ENCODE assay signal across 20 cellular contexts in genomic region chr13:106101201-106101600, GRCh38.
A peak's percentile ranks its signal among the peaks of the same experiment; 100 is the strongest.
DNase-seq lines count a peak whose midpoint lies in the region; ATAC-seq, FAIRE-seq and TF ChIP-seq lines count a peak whose summit lies in the region.
"Had no signal": no experiment of that assay in that cellular context is flagged by ENCODE, and none has a peak within 500 bp of the region (broad histone marks: within the 10 kb centered on the region; RNA-seq: fewer than 3 reads in every experiment).

No MANE protein-coding gene starts in this region.

- no peaks in the 10 kb centered on the region for H4K20me1 ChIP-seq in astrocyte (ENCODE audit: insufficient read depth, low read length)

- H3K9me3 Mint-ChIP-seq in astrocyte (ENCODE audit: unreplicated experiment), result peaks cover 3% of the 10 kb centered on the region
- no peaks in the 10 kb centered on the region for H3K9me3 Mint-ChIP-seq in HFFc6
- H3K9me3 Mint-ChIP-seq: activated CD4-positive, alpha-beta T cell treated with anti-CD3 and anti-CD28 coated beads, Interleukin-2, amount 10 ng/mL, durations not matched to agents 24 days and 14 days had no signal

- no peak for TF ChIP-seq EP300 in A549 (IDR thresholded peaks at IDR 0.05)
- TF ChIP-seq EP300 in gastroesophageal sphincter (IDR thresholded peaks at IDR 0.05), result no peak

- no peak for TF ChIP-seq POLR2A in A549 (IDR thresholded peaks at IDR 0.05; ENCODE audit: low read length)
- TF ChIP-seq POLR2A in gastroesophageal sphincter (IDR thresholded peaks at IDR 0.05), result no peak

- 90% methylated on average over 5 of the region's 5 CpGs for WGBS in A549 (ENCODE audit: missing lambda C conversion rate)
- WGBS in mesodermal cell (ENCODE audit: insufficient coverage in 2 of 2), 2 experiments, result 20 to 64% methylated on average over 1 to 3 of the region's 5 CpGs
- 89 to 90% methylated on average over 2 to 5 of the region's 5 CpGs for WGBS in gastroesophageal sphincter (ENCODE audit: low coverage in 1 of 2), 2 donors

- H3K27ac ChIP-seq in A549 (peak overlapping the region; percentile 68 to 82), HUES48 (ENCODE audit: low read depth, low read length) (peak overlapping the region; percentile 91), astrocyte (ENCODE audit: low read depth, low read length) (peak overlapping the region; percentile 6), mesodermal cell (ENCODE audit: low read depth, low read length, severe bottlenecking) (peak overlapping the region; percentile 80), gastroesophageal sphincter (no peak overlapping the region)
- H3K27ac ChIP-seq: sigmoid colon, SJSA1 had no signal

- H3K27ac Mint-ChIP-seq in astrocyte (ENCODE audit: unreplicated experiment), result peak overlapping the region; percentile 60
- H3K27ac Mint-ChIP-seq in HFFc6, result no peak overlapping the region
- H3K27ac Mint-ChIP-seq: activated CD4-positive, alpha-beta T cell treated with anti-CD3 and anti-CD28 coated beads, Interleukin-2, amount 10 ng/mL, durations not matched to agents 24 days and 14 days; activated naive CD8-positive, alpha-beta T cell; naive thymus-derived CD8-positive, alpha-beta T cell had no signal

- H3K4me3 ChIP-seq in A549, result no peak overlapping the region
- H3K4me3 ChIP-seq in HUES48 (ENCODE audit: low read depth, low read length), result peak overlapping the region; percentile 0; the same call in 1 of the 2 replicates
- no peak overlapping the region for H3K4me3 ChIP-seq in astrocyte (ENCODE audit: insufficient read depth, low read depth, low read length)
- no peak overlapping the region for H3K4me3 ChIP-seq in mesodermal cell (ENCODE audit: extremely low read depth, insufficient read depth, low read length, poor library complexity, severe bottlenecking)
- no peak overlapping the region for H3K4me3 ChIP-seq in gastroesophageal sphincter
- H3K4me3 ChIP-seq: sigmoid colon, SJSA1 had no signal

- H3K4me3 Mint-ChIP-seq in astrocyte (ENCODE audit: unreplicated experiment), result no peak overlapping the region
- no peak overlapping the region for H3K4me3 Mint-ChIP-seq in HFFc6
- H3K4me3 Mint-ChIP-seq: activated CD4-positive, alpha-beta T cell treated with anti-CD3 and anti-CD28 coated beads, Interleukin-2, amount 10 ng/mL, durations not matched to agents 24 days and 14 days; activated naive CD8-positive, alpha-beta T cell; naive thymus-derived CD8-positive, alpha-beta T cell had no signal

- H3K27me3 ChIP-seq in HUES48 (ENCODE audit: control insufficient read depth, insufficient read depth, low read length), result no peaks in the 10 kb centered on the region
- H3K27me3 ChIP-seq in astrocyte (ENCODE audit: insufficient read depth, low read length), result no peaks in the 10 kb centered on the region
- H3K27me3 ChIP-seq in gastroesophageal sphincter, result no peaks in the 10 kb centered on the region
- H3K27me3 ChIP-seq: sigmoid colon, SJSA1 had no signal

- DNase-seq in A549 (ENCODE audit: low read depth in 1 of 2, low spot score in 1 of 2) (no peak), astrocyte (ENCODE audit: low read depth) (peak; percentile 38), amygdala (lab: John Stamatoyannopoulos, UW) (no peak), HFFc6 (no peak)
- DNase-seq: activated CD4-positive, alpha-beta T cell treated with anti-CD3 and anti-CD28 coated beads, Interleukin-2, amount 10 ng/mL, durations not matched to agents 24 days and 14 days; HCEC 1CT; Karpas-422; naive thymus-derived CD8-positive, alpha-beta T cell; NCI-H1105; NCI-H2081 treated with DMSO at 0.1 percent for 48 hours; NCI-H446; sigmoid colon; stimulated activated CD8-positive, alpha-beta memory T cell treated with anti-CD3 and anti-CD28 coated beads, Interleukin-4, amount 100 ng/mL, for 48 hours had no signal

- H3K27me3 Mint-ChIP-seq in astrocyte (ENCODE audit: low read depth, unreplicated experiment) (no peaks in the 10 kb centered on the region), HFFc6 (ENCODE audit: insufficient read depth) (no peaks in the 10 kb centered on the region; the same call in 1 of the 2 replicates)
- H3K27me3 Mint-ChIP-seq: activated CD4-positive, alpha-beta T cell treated with anti-CD3 and anti-CD28 coated beads, Interleukin-2, amount 10 ng/mL, durations not matched to agents 24 days and 14 days; activated naive CD8-positive, alpha-beta T cell had no signal

- peaks cover 33% of the 10 kb centered on the region for H3K4me1 Mint-ChIP-seq in astrocyte (ENCODE audit: low read depth, unreplicated experiment)
- peaks cover 68% of the 10 kb centered on the region for H3K4me1 Mint-ChIP-seq in HFFc6 (ENCODE audit: low read depth)
- H3K4me1 Mint-ChIP-seq: activated CD4-positive, alpha-beta T cell treated with anti-CD3 and anti-CD28 coated beads, Interleukin-2, amount 10 ng/mL, durations not matched to agents 24 days and 14 days; naive thymus-derived CD8-positive, alpha-beta T cell had no signal

- POLR2A ChIA-PET in A549 (lab: Yijun Ruan, JAX), result no interaction called here

- no peaks in the 10 kb centered on the region for H3K36me3 Mint-ChIP-seq in astrocyte (ENCODE audit: low read depth, unreplicated experiment)
- no peaks in the 10 kb centered on the region; the same call in 1 of the 2 replicates for H3K36me3 Mint-ChIP-seq in HFFc6 (ENCODE audit: low read depth)
- H3K36me3 Mint-ChIP-seq: activated naive CD8-positive, alpha-beta T cell; naive thymus-derived CD8-positive, alpha-beta T cell had no signal

- no peak for TF ChIP-seq RAD21 in A549 (conservative IDR thresholded peaks at IDR 0.05 in 1 of 2, IDR thresholded peaks at IDR 0.05 in 1 of 2)

- H3K79me2 ChIP-seq in astrocyte (ENCODE audit: insufficient read depth, low read length), result no peaks in the 10 kb centered on the region

- FAIRE-seq in A549 (lab: Jason Lieb, UNC), result no peak
- no peak for FAIRE-seq in astrocyte (lab: Jason Lieb, UNC)
- FAIRE-seq: A204.1 had no signal

- ATAC-seq in A549 (no peak), gastroesophageal sphincter (no peak), GM18909 (IDR thresholded peaks at IDR 0.05; ENCODE audit: poor library complexity, unreplicated experiment) (no peak)
- ATAC-seq: naive thymus-derived CD8-positive, alpha-beta T cell had no signal

- H3K4me1 ChIP-seq in A549, result peaks cover 63% of the 10 kb centered on the region
- peaks cover 42% of the 10 kb centered on the region for H3K4me1 ChIP-seq in HUES48 (ENCODE audit: control insufficient read depth, insufficient read depth, low read length)
- H3K4me1 ChIP-seq in astrocyte (ENCODE audit: insufficient read depth, low read length), result peaks cover 47% of the 10 kb centered on the region
- peaks cover 41% of the 10 kb centered on the region for H3K4me1 ChIP-seq in mesodermal cell (ENCODE audit: control insufficient read depth, insufficient read depth, low read length, poor library complexity, severe bottlenecking)
- no peaks in the 10 kb centered on the region for H3K4me1 ChIP-seq in gastroesophageal sphincter

- H3K9me3 ChIP-seq in A549 (no peaks in the 10 kb centered on the region), HUES48 (ENCODE audit: control insufficient read depth, insufficient read depth, low read length) (no peaks in the 10 kb centered on the region), astrocyte (ENCODE audit: insufficient read depth, low read depth, low read length) (no peaks in the 10 kb centered on the region), mesodermal cell (ENCODE audit: control insufficient read depth, low read length) (no peaks in the 10 kb centered on the region), gastroesophageal sphincter (no peaks in the 10 kb centered on the region)
- H3K9me3 ChIP-seq: sigmoid colon, SJSA1 had no signal

- TF ChIP-seq CTCF in A549 (IDR thresholded peaks at IDR 0.05) (no peak), astrocyte (IDR thresholded peaks at IDR 0.05; ENCODE audit: insufficient read depth, low read depth, low read length) (no peak), gastroesophageal sphincter (IDR thresholded peaks at IDR 0.05) (no peak), HFFc6 (IDR thresholded peaks at IDR 0.05) (no peak)

- no peaks in the 10 kb centered on the region for H3K36me3 ChIP-seq in HUES48 (ENCODE audit: control insufficient read depth, insufficient read depth, low read length)
- no peaks in the 10 kb centered on the region for H3K36me3 ChIP-seq in astrocyte (ENCODE audit: insufficient read depth, low read length)
- H3K36me3 ChIP-seq in mesodermal cell (ENCODE audit: control insufficient read depth, insufficient read depth, low read length), result no peaks in the 10 kb centered on the region
- no peaks in the 10 kb centered on the region for H3K36me3 ChIP-seq in gastroesophageal sphincter
- H3K36me3 ChIP-seq: sigmoid colon, SJSA1 had no signal

- H3K9ac ChIP-seq in HUES48 (ENCODE audit: low read depth, low read length) (no peak overlapping the region), astrocyte (ENCODE audit: low read length) (no peak overlapping the region)

- H2AFZ ChIP-seq in astrocyte (ENCODE audit: low read depth, low read length), result no peak overlapping the region

- CTCF ChIA-PET in A549 (lab: Yijun Ruan, JAX), result no interaction called here

- 0 out of 3 replicates have a peak overlapping the region, but pooled peaks have one; percentile 62 for H3K4me2 ChIP-seq in A549
- peak overlapping the region; percentile 26 for H3K4me2 ChIP-seq in astrocyte (ENCODE audit: low read length)

TF ChIP-seq in A549, 52 proteins besides CTCF, POLR2A, EP300 and RAD21 (continues in another document):
- TF ChIP-seq SREBF2 (IDR thresholded peaks at IDR 0.05) (no peak), HMGXB4 (CRISPR knock-in tag; IDR thresholded peaks at IDR 0.05; ENCODE audit: borderline replicate concordance) (no peak), FOSB (CRISPR knock-in tag; IDR thresholded peaks at IDR 0.05) (no peak), JUNB (IDR thresholded peaks at IDR 0.05) (no peak)

Comparison
In these comparisons a context has a peak if more than half of its experiments do, and no peak if none do; other contexts are left out.
1. H3K27ac ChIP-seq: peak in A549 (2 of 2), HUES48 (single experiment), astrocyte (single experiment) and mesodermal cell (single experiment); none in gastroesophageal sphincter (0 of 4).